Comparison of ENCODE assay signal across 5 cellular contexts in the genomic region with DNA sequence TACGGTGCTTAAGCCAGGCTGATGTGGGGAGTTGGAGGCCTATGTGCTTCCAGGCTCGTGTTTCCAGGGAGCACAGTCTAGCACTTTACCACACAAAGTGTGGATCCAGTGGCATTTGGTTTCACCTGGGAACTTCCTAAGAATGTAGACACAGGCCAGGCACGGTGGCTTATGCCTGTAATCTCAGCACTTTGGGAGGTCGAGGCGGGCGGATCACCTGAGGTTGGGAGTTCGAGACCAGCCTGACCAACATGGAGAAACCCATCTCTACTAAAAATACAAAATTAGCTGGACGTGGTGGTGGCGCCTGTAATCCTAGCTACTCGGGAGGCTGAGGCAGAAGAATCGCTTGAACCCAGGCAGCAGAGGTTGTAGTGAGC. TPM values are rescaled to one million over a fixed set of nuclear protein-coding genes. Genes with fewer than 3 reads are reported as not detected.
DNase-seq lines count a peak whose midpoint lies in the region; ATAC-seq and TF ChIP-seq lines count a peak whose summit lies in the region.
"Not testable (repeated sequence)": the region's sequence is repeated elsewhere in the genome, so short reads cannot be mapped to it uniquely, and the experiment has no call there.

No MANE protein-coding gene starts in this region.

- H3K79me2 ChIP-seq in Loucy (ENCODE audit: insufficient read depth, low read length), result peaks cover 96% of the 10 kb centered on the region
- H3K79me2 ChIP-seq in hepatocyte, result peaks cover 75% of the 10 kb centered on the region

- POLR2A ChIA-PET in activated CD4-positive, alpha-beta memory T cell treated with anti-CD3 and anti-CD28 coated beads, Interleukin-2, amount 10 ng/mL, durations not matched to agents 7 days and 5 days (lab: Charles Lee), result interaction anchor here (0.9 to 12.1 kb wide), 4 partner anchors 9 to 352 kb away, joined by 3 to 234 read pairs (median 4); a partner anchor contains a TSS

- ATAC-seq in activated naive CD4-positive, alpha-beta T cell treated with anti-CD3 and anti-CD28 coated beads, Interleukin-2, amount 50 U/mL, for 72 hours, result not testable (repeated sequence)

- peak overlapping the region; percentile 98 for H3K4me2 ChIP-seq in Loucy (ENCODE audit: low read depth, low read length, poor library complexity, severe bottlenecking)
- H3K4me2 ChIP-seq in hepatocyte, result peak overlapping the region; percentile 95

- H3K27ac ChIP-seq in hepatocyte, result peak overlapping the region; percentile 37

- not testable (repeated sequence) for TF ChIP-seq CTCF in Loucy (conservative IDR thresholded peaks at IDR 0.05; ENCODE audit: low read length); hepatocyte (IDR thresholded peaks at IDR 0.05; ENCODE audit: poor library complexity); nephron (IDR thresholded peaks at IDR 0.05; ENCODE audit: unreplicated experiment in 3 of 3)

- peaks cover 53% of the 10 kb centered on the region for H3K36me3 ChIP-seq in Loucy (ENCODE audit: insufficient read depth, low read length)
- not testable (repeated sequence) for H3K36me3 ChIP-seq in hepatocyte (replicated peaks; ENCODE audit: insufficient read depth, low read depth)

- H3K9me3 Mint-ChIP-seq in activated CD4-positive, alpha-beta memory T cell treated with anti-CD3 and anti-CD28 coated beads, Interleukin-2, amount 10 ng/mL, durations not matched to agents 7 days and 5 days; activated naive CD4-positive, alpha-beta T cell treated with anti-CD3 and anti-CD28 coated beads, Interleukin-2, amount 50 U/mL, for 72 hours; nephron: not testable (repeated sequence)

- not testable (repeated sequence) for DNase-seq in activated CD4-positive, alpha-beta memory T cell treated with anti-CD3 and anti-CD28 coated beads, Interleukin-2, amount 10 ng/mL, durations not matched to agents 7 days and 5 days; activated naive CD4-positive, alpha-beta T cell treated with anti-CD3 and anti-CD28 coated beads, Interleukin-2, amount 50 U/mL, for 72 hours (ENCODE audit: low spot score in 2 of 2); hepatocyte (ENCODE audit: low spot score)

- H3K27me3 Mint-ChIP-seq in activated CD4-positive, alpha-beta memory T cell treated with anti-CD3 and anti-CD28 coated beads, Interleukin-2, amount 10 ng/mL, durations not matched to agents 7 days and 5 days; nephron (ENCODE audit: low read depth): not testable (repeated sequence)

- H3K4me3 Mint-ChIP-seq in activated CD4-positive, alpha-beta memory T cell treated with anti-CD3 and anti-CD28 coated beads, Interleukin-2, amount 10 ng/mL, durations not matched to agents 7 days and 5 days, result peak overlapping the region; percentile 93
- peak overlapping the region; percentile 1 to 50 (median 24) for H3K4me3 Mint-ChIP-seq in nephron

- not testable (repeated sequence) for H3K9me3 ChIP-seq in Loucy (ENCODE audit: insufficient read depth, low read depth, low read length); hepatocyte (ENCODE audit: low read depth)

- peaks cover 65% of the 10 kb centered on the region for H3K4me1 Mint-ChIP-seq in activated CD4-positive, alpha-beta memory T cell treated with anti-CD3 and anti-CD28 coated beads, Interleukin-2, amount 10 ng/mL, durations not matched to agents 7 days and 5 days
- H3K4me1 Mint-ChIP-seq in nephron, result peaks cover 51% of the 10 kb centered on the region

- H3K27me3 ChIP-seq in Loucy (ENCODE audit: insufficient read depth, low read length, poor library complexity, severe bottlenecking); hepatocyte: not testable (repeated sequence)

- H3K4me3 ChIP-seq in Loucy (ENCODE audit: low read length, poor library complexity, severe bottlenecking), result peak overlapping the region; percentile 82
- H3K4me3 ChIP-seq in hepatocyte, result not testable (repeated sequence)

- peak overlapping the region; percentile 57 for H3K27ac Mint-ChIP-seq in activated CD4-positive, alpha-beta memory T cell treated with anti-CD3 and anti-CD28 coated beads, Interleukin-2, amount 10 ng/mL, durations not matched to agents 7 days and 5 days
- H3K27ac Mint-ChIP-seq in activated naive CD4-positive, alpha-beta T cell treated with anti-CD3 and anti-CD28 coated beads, Interleukin-2, amount 50 U/mL, for 72 hours, result peak overlapping the region; percentile 66 to 77
- H3K27ac Mint-ChIP-seq in nephron, result peak overlapping the region in 1 of 3 experiments; percentile 23

- H4K20me1 ChIP-seq in Loucy (ENCODE audit: insufficient read depth, low read length, poor library complexity, severe bottlenecking) (peaks cover 83% of the 10 kb centered on the region), hepatocyte (ENCODE audit: insufficient read depth, poor library complexity, severe bottlenecking) (peaks cover 21% of the 10 kb centered on the region)

- H3K4me1 ChIP-seq in Loucy (ENCODE audit: insufficient read depth, low read length, poor library complexity, severe bottlenecking) (peaks cover 59% of the 10 kb centered on the region), hepatocyte (ENCODE audit: insufficient read depth) (peaks cover 15% of the 10 kb centered on the region)

- 94% methylated on average over 11 of the region's 11 CpGs for WGBS in hepatocyte (ENCODE audit: low lambda C conversion rate, missing lambda C conversion rate)

- not testable (repeated sequence) for H3F3A ChIP-seq in Loucy (ENCODE audit: low read depth)

- not testable (repeated sequence) for H3K9me2 ChIP-seq in Loucy (replicated peaks; ENCODE audit: low read depth, low read length); hepatocyte (replicated peaks; ENCODE audit: insufficient read depth)

- peak overlapping the region; percentile 90 for H3K9ac ChIP-seq in Loucy (ENCODE audit: low read depth, low read length, poor library complexity, severe bottlenecking)

- peaks cover 86% of the 10 kb centered on the region for H3K36me3 Mint-ChIP-seq in activated CD4-positive, alpha-beta memory T cell treated with anti-CD3 and anti-CD28 coated beads, Interleukin-2, amount 10 ng/mL, durations not matched to agents 7 days and 5 days (ENCODE audit: low read depth)
- peaks cover 70 to 98% of the 10 kb centered on the region in 2 donors for H3K36me3 Mint-ChIP-seq in activated naive CD4-positive, alpha-beta T cell treated with anti-CD3 and anti-CD28 coated beads, Interleukin-2, amount 50 U/mL, for 72 hours
- H3K36me3 Mint-ChIP-seq in nephron (ENCODE audit: low read depth), result peaks cover 68% of the 10 kb centered on the region

- CTCF ChIA-PET in activated CD4-positive, alpha-beta memory T cell treated with anti-CD3 and anti-CD28 coated beads, Interleukin-2, amount 10 ng/mL, durations not matched to agents 7 days and 5 days (lab: Charles Lee), result interaction anchor here (1.1 to 2.6 kb wide), 2 partner anchors 23 to 228 kb away, joined by 4 to 14 read pairs; no protein-coding TSS in a partner anchor

- not testable (repeated sequence) for H2AFZ ChIP-seq in Loucy (ENCODE audit: low read length); hepatocyte

RNA-seq across cellular contexts. Expression of a gene that starts 3.8 kb away (rescaled TPM):
- total RNA-seq in activated CD4-positive, alpha-beta memory T cell treated with anti-CD3 and anti-CD28 coated beads, Interleukin-2, amount 10 ng/mL, durations not matched to agents 7 days and 5 days, result 100 to 1,000 TPM; 129 to 131 TPM
- total RNA-seq in activated naive CD4-positive, alpha-beta T cell treated with anti-CD3 and anti-CD28 coated beads, Interleukin-2, amount 50 U/mL, for 72 hours, result 100 to 1,000 TPM in 1 of 2 donors, 10 to 100 TPM in 1; 92.2 to 112 TPM
- 66.5 and 72.0 TPM in 2 replicates for total RNA-seq in hepatocyte
- 51.1 and 52.4 TPM in 2 replicates for polyA plus RNA-seq in hepatocyte

RNA-seq across cellular contexts. Expression of a gene that starts 30.4 kb away (rescaled TPM):
- 10 to 100 TPM; 30.1 to 31.1 TPM for total RNA-seq in activated CD4-positive, alpha-beta memory T cell treated with anti-CD3 and anti-CD28 coated beads, Interleukin-2, amount 10 ng/mL, durations not matched to agents 7 days and 5 days
- 10 to 100 TPM; 20.2 to 27.7 TPM for total RNA-seq in activated naive CD4-positive, alpha-beta T cell treated with anti-CD3 and anti-CD28 coated beads, Interleukin-2, amount 50 U/mL, for 72 hours
- 55.3 and 58.5 TPM in 2 replicates for total RNA-seq in hepatocyte
- polyA plus RNA-seq in hepatocyte, result 22.2 and 24.7 TPM in 2 replicates

RNA-seq across cellular contexts. Expression of a gene that starts 30.6 kb away (rescaled TPM):
- total RNA-seq in activated CD4-positive, alpha-beta memory T cell treated with anti-CD3 and anti-CD28 coated beads, Interleukin-2, amount 10 ng/mL, durations not matched to agents 7 days and 5 days, result 10 to 100 TPM; 19.2 to 19.4 TPM
- total RNA-seq in activated naive CD4-positive, alpha-beta T cell treated with anti-CD3 and anti-CD28 coated beads, Interleukin-2, amount 50 U/mL, for 72 hours, result 10 to 100 TPM; 11.9 to 30.1 TPM
- 17.6 and 25.1 TPM in 2 replicates for total RNA-seq in hepatocyte
- polyA plus RNA-seq in hepatocyte, result 16.4 and 18.1 TPM in 2 replicates
